In genomic region chr5:72515211-72515610, GRCh38 we compare ENCODE assay signal across 23 cellular contexts. TPM values are rescaled to one million over a fixed set of nuclear protein-coding genes. Genes with fewer than 3 reads are reported as not detected.
"Had no signal": no experiment of that assay in that cellular context is flagged by ENCODE, and none has a peak within 500 bp of the region (broad histone marks: within the 10 kb centered on the region; RNA-seq: fewer than 3 reads in every experiment).

No MANE protein-coding gene starts in this region.

- H3K4me3 ChIP-seq: cardiac muscle cell, gastroesophageal sphincter, heart right ventricle, left ventricle myocardium inferior, right atrium auricular region, tibial nerve, uterus had no signal

- DNase-seq: activated CD4-positive, alpha-beta T cell treated with anti-CD3 and anti-CD28 coated beads, Interleukin-2, amount 10 ng/mL, durations not matched to agents 24 days and 14 days; activated CD8-positive, alpha-beta T cell treated with anti-CD3 and anti-CD28 coated beads, Interleukin-2, amount 10 ng/mL, durations not matched to agents 7 days and 5 days; activated naive CD4-positive, alpha-beta T cell treated with Interleukin-2 at 50 U/mL for 16 hours; activated naive CD8-positive, alpha-beta T cell treated with anti-CD3 and anti-CD28 coated beads, Interleukin-2, amount 10 ng/mL, durations not matched to agents 7 days and 5 days; activated T-cell treated with anti-CD3 and anti-CD28 coated beads, Interleukin-2, amount 50 U/mL, for 24 hours; amygdala; heart right ventricle; immature natural killer cell; kidney glomerular epithelial cell; left ventricle myocardium inferior; stimulated activated CD4-positive, alpha-beta T cell treated with anti-CD3 and anti-CD28 coated beads, Interleukin-2, amount 100 ng/mL, for 24 hours; stimulated activated naive CD4-positive, alpha-beta T cell treated with Interleukin-2 at 50 U/mL for 16 hours; substantia nigra; uterus had no signal

- H3K9me3 ChIP-seq: gastroesophageal sphincter, uterus had no signal

- H3K36me3 ChIP-seq: cardiac muscle cell, gastroesophageal sphincter, heart right ventricle, left ventricle myocardium inferior, right atrium auricular region, tibial nerve, uterus had no signal

- H3K27ac ChIP-seq: cardiac muscle cell, gastroesophageal sphincter, heart right ventricle, left ventricle myocardium inferior, right atrium auricular region, tibial nerve, uterus had no signal

- H3K27me3 ChIP-seq: cardiac muscle cell, gastroesophageal sphincter, heart right ventricle, right atrium auricular region, tibial nerve, uterus had no signal

RNA-seq across cellular contexts. Expression of gene ZNF366, which starts 8.0 kb away (rescaled TPM):
- total RNA-seq: activated CD4-positive, alpha-beta T cell treated with anti-CD3 and anti-CD28 coated beads, Interleukin-2, amount 10 ng/mL, durations not matched to agents 24 days and 14 days; activated CD8-positive, alpha-beta T cell treated with anti-CD3 and anti-CD28 coated beads, Interleukin-2, amount 10 ng/mL, durations not matched to agents 7 days and 5 days; activated T-helper 2 cell treated with anti-CD3 and anti-CD28 coated beads, Interferon-gamma antibody, Interleukin-2, Interleukin-4, amounts not matched to agents 10 μg/mL and 5 μg/mL and 100 μg/mL, durations not matched to agents 14 hours and 24 hours and 36 hours; cardiac muscle cell; chondrocyte; osteoblast; progenitor cell of endocrine pancreas had no signal
- polyA plus RNA-seq: cardiac muscle cell, neural cell had no signal
